In genomic region chr1:36187800-36188593, GRCh38 we compare ENCODE assay signal across 8 cellular contexts. TPM values are rescaled to one million over a fixed set of nuclear protein-coding genes. Genes with fewer than 3 reads are reported as not detected.
DNase-seq lines count a peak whose midpoint lies in the region; ATAC-seq and TF ChIP-seq lines count a peak whose summit lies in the region.

No MANE protein-coding gene starts in this region.

- BruUV-seq in PC-3 (replicated peaks; lab: Mats Ljungman, UMichigan): no TSS peak

- H4K20me1 ChIP-seq in PC-3 (ENCODE audit: low read length): no peaks in the 10 kb centered on the region

- no peaks in the 10 kb centered on the region for H3F3A ChIP-seq in PC-3 (ENCODE audit: low read length, unreplicated experiment)

- H3K4me3 Mint-ChIP-seq in activated T-cell treated with anti-CD3 and anti-CD28 coated beads, Interleukin-2, amount 50 U/mL, for 24 hours: no peak overlapping the region

- H3K9me2 ChIP-seq in PC-3 (replicated peaks; ENCODE audit: low read length): no peaks in the 10 kb centered on the region

- H3K27ac ChIP-seq in PC-3 (ENCODE audit: low read length): peak overlapping the region; percentile 36
- H3K27ac ChIP-seq in muscle layer of colon (ENCODE audit: low read depth, low read length): peak overlapping the region; percentile 67

- 0 out of 2 replicates have a peak overlapping the region, but pooled peaks have one; percentile 3 for H3K9ac ChIP-seq in PC-3 (ENCODE audit: low read length)
- peak overlapping the region; percentile 31 for H3K9ac ChIP-seq in muscle layer of colon (ENCODE audit: low read length)

- no peaks in the 10 kb centered on the region for H3K36me3 Mint-ChIP-seq in activated T-cell treated with anti-CD3 and anti-CD28 coated beads, Interleukin-2, amount 50 U/mL, for 24 hours (ENCODE audit: low read depth)

- H3K36me3 ChIP-seq in PC-3 (ENCODE audit: low read depth, low read length) (no peaks in the 10 kb centered on the region), muscle layer of colon (ENCODE audit: insufficient read depth, low read length) (no peaks in the 10 kb centered on the region)

- peak overlapping the region; percentile 65 for H2AFZ ChIP-seq in PC-3 (ENCODE audit: low read length)

- H3K4me1 ChIP-seq in PC-3 (ENCODE audit: insufficient read depth, low read length) (peaks cover 7% of the 10 kb centered on the region; the same call in 1 of the 2 replicates), muscle layer of colon (ENCODE audit: insufficient read depth, low read length) (peaks cover 16% of the 10 kb centered on the region)

- H3K4me3 ChIP-seq in PC-3 (ENCODE audit: low read length) (no peak overlapping the region), muscle layer of colon (ENCODE audit: low read depth in 1 of 2, low read length in 2 of 2) (no peak overlapping the region)

- H3K9me3 Mint-ChIP-seq in activated T-cell treated with anti-CD3 and anti-CD28 coated beads, Interleukin-2, amount 50 U/mL, for 24 hours: no peaks in the 10 kb centered on the region

- peak overlapping the region; percentile 86 for H3K27ac Mint-ChIP-seq in activated T-cell treated with anti-CD3 and anti-CD28 coated beads, Interleukin-2, amount 50 U/mL, for 24 hours

- H3K27me3 ChIP-seq in PC-3 (ENCODE audit: low read length): no peaks in the 10 kb centered on the region
- H3K27me3 ChIP-seq in muscle layer of colon (ENCODE audit: control insufficient read depth in 1 of 2, insufficient read depth in 2 of 2, low read length in 2 of 2): no peaks in the 10 kb centered on the region

- intact Hi-C loops in PC-3 (cut with micrococcal nuclease): loop anchor here (1.0 kb wide), 4 partner anchors 29 to 97 kb away; partner anchors contain the start of gene TRAPPC3

- H3K4me2 ChIP-seq in PC-3 (ENCODE audit: low read length): peak overlapping the region; percentile 31

- POLR2A ChIA-PET in PC-3 (lab: Charles Lee; ENCODE audit: unreplicated experiment): interaction anchor here (0.6 to 0.7 kb wide), 3 partner anchors 38 to 257 kb away, joined by 3 to 4 read pairs (median 3); partner anchors contain the start of gene TRAPPC3

- peak; percentile 94 for TF ChIP-seq CTCF in PC-3 (conservative IDR thresholded peaks at IDR 0.05; ENCODE audit: low read depth, low read length)

- H3K9me3 ChIP-seq in PC-3 (ENCODE audit: low read length): no peaks in the 10 kb centered on the region
- H3K9me3 ChIP-seq in muscle layer of colon (ENCODE audit: low read length): no peaks in the 10 kb centered on the region

- peaks cover 7% of the 10 kb centered on the region for H3K4me1 Mint-ChIP-seq in activated T-cell treated with anti-CD3 and anti-CD28 coated beads, Interleukin-2, amount 50 U/mL, for 24 hours (ENCODE audit: low read depth)

- DNase-seq in A172 (ENCODE audit: low spot score) (peak; percentile 81), HuH-7 (ENCODE audit: low spot score) (peak; percentile 86), PC-3 (peak; percentile 91)
- peak; percentile 79 for DNase-seq in activated T-cell treated with anti-CD3 and anti-CD28 coated beads, Interleukin-2, amount 50 U/mL, for 24 hours
- DNase-seq in stimulated activated CD8-positive, alpha-beta memory T cell treated with anti-CD3 and anti-CD28 coated beads, Interleukin-4, amount 100 ng/mL, for 4 hours (ENCODE audit: low read depth in 2 of 2, low spot score in 1 of 2): peak; percentile 53 to 57

- no peaks in the 10 kb centered on the region for H3K79me2 ChIP-seq in PC-3 (ENCODE audit: low read length)

- ATAC-seq in GM18867 (IDR thresholded peaks at IDR 0.05; ENCODE audit: unreplicated experiment): peak; percentile 69
- peak; percentile 97 for ATAC-seq in PC-3
- peak; percentile 94 for ATAC-seq in esophagus mucosa

- CTCF ChIA-PET in PC-3 (lab: Charles Lee): interaction anchor here (0.6 to 2.0 kb wide), 6 partner anchors 28 to 103 kb away, joined by 3 to 31 read pairs (median 4); partner anchors contain the start of gene TRAPPC3

- H3K27me3 Mint-ChIP-seq in activated T-cell treated with anti-CD3 and anti-CD28 coated beads, Interleukin-2, amount 50 U/mL, for 24 hours: no peaks in the 10 kb centered on the region

RNA-seq across cellular contexts. Expression of gene MAP7D1, which starts 32.0 kb away (rescaled TPM):
- 91.2 and 136 TPM in 2 replicates for total RNA-seq in A172 (2014; rRNA removed; shearing (Covaris generic))
- total RNA-seq in PC-3 (2014; rRNA removed) (113 and 160 TPM in 2 replicates), esophagus mucosa (93.1 TPM)

RNA-seq across cellular contexts. Expression of gene THRAP3, which starts 36.2 kb away (rescaled TPM):
- total RNA-seq in A172 (2014; rRNA removed; shearing (Covaris generic)): 50.0 and 53.5 TPM in 2 replicates
- total RNA-seq in PC-3 (2014; rRNA removed): 55.7 and 67.0 TPM in 2 replicates
- 72.0 TPM for total RNA-seq in esophagus mucosa

RNA-seq across cellular contexts. Expression of gene TRAPPC3, which starts 38.7 kb away (rescaled TPM):
- total RNA-seq in A172 (2014; rRNA removed; shearing (Covaris generic)): 86.7 and 110 TPM in 2 replicates
- total RNA-seq in PC-3 (2014; rRNA removed) (119 and 236 TPM in 2 replicates), esophagus mucosa (65.0 TPM)
